24 cellular contexts compared by ENCODE assay signal in the genomic region with DNA sequence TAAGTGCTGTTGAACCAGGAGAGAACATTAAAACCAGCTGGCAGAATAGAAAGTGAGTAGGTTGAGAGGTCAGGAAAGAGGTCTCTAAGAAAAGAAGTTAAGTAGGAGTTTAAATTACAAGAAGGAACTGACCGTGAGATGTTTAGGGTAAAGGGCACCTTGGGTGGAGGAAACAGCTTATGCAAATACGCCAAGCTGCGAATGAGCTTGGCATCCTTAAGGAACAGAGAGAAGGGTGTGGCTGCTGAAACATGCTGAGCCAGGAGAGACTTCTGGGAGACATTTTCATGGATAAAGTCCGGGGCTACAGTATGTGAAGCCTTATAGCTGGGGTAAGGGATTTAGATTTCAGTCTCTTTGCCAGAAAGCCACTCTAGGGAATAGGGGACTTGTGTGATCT.
"Had no signal": no experiment of that assay in that cellular context is flagged by ENCODE, and none has a peak within 500 bp of the region (broad histone marks: within the 10 kb centered on the region; RNA-seq: fewer than 3 reads in every experiment).

No MANE protein-coding gene starts in this region.

- H3K27ac Mint-ChIP-seq: activated B cell treated with CpG ODN at 0.5 μM for 24 hours; activated CD8-positive, alpha-beta T cell treated with anti-CD3 and anti-CD28 coated beads, Interleukin-2, amount 10 ng/mL, durations not matched to agents 7 days and 5 days; activated naive CD8-positive, alpha-beta T cell; activated T-cell treated with anti-CD3 and anti-CD28 coated beads, Interleukin-2, amount 50 U/mL, for 72 hours; brain; memory B cell; natural killer cell; stimulated activated naive B cell treated with anti-CD40 and anti-IgM and Interleukin-4, amounts not matched to agents 10 μg/mL and 1 μg/mL and 100 μg/mL, for 72 hours; T-helper 17 cell had no signal

- H3K27me3 ChIP-seq: adrenal gland, ascending aorta, cardiac muscle cell, right atrium auricular region, tibial nerve had no signal

- H3K36me3 ChIP-seq: adrenal gland, ascending aorta, cardiac muscle cell, heart right ventricle, right atrium auricular region, tibial nerve had no signal

- H3K36me3 Mint-ChIP-seq: activated naive CD8-positive, alpha-beta T cell; brain; memory B cell; natural killer cell; stimulated activated naive B cell treated with anti-CD40 and anti-IgM and Interleukin-4, amounts not matched to agents 10 μg/mL and 1 μg/mL and 100 μg/mL, for 72 hours had no signal

- DNase-seq: activated B cell treated with CpG ODN at 0.5 μM for 24 hours; activated CD8-positive, alpha-beta T cell treated with anti-CD3 and anti-CD28 coated beads, Interleukin-2, amount 10 ng/mL, durations not matched to agents 7 days and 5 days; activated naive CD4-positive, alpha-beta T cell; activated T-cell treated with anti-CD3 and anti-CD28 coated beads for 4 hours; activated T-cell treated with anti-CD3 and anti-CD28 coated beads, Interleukin-2, amount 50 U/mL, for 72 hours; adrenal gland; cerebellar nuclear complex; foreskin melanocyte; heart right ventricle; islet precursor cell; natural killer cell; stimulated activated CD4-positive, alpha-beta T cell treated with anti-CD3 and anti-CD28 coated beads, Interleukin-15, amount 100 ng/mL, for 24 hours; stimulated activated CD4-positive, alpha-beta T cell treated with anti-CD3 and anti-CD28 coated beads, Interleukin-2, amount 100 ng/mL, for 24 hours; stimulated activated naive B cell treated with anti-CD40 and anti-IgM and Interleukin-4, amounts not matched to agents 10 μg/mL and 1 μg/mL and 100 μg/mL, for 72 hours; T-helper 17 cell had no signal

- H3K9me3 ChIP-seq: adrenal gland, heart right ventricle, right atrium auricular region, tibial nerve had no signal

- H3K4me1 Mint-ChIP-seq: activated B cell treated with CpG ODN at 0.5 μM for 24 hours; memory B cell; natural killer cell; stimulated activated naive B cell treated with anti-CD40 and anti-IgM and Interleukin-4, amounts not matched to agents 10 μg/mL and 1 μg/mL and 100 μg/mL, for 72 hours; T-helper 17 cell had no signal

- H3K4me3 ChIP-seq: adrenal gland, ascending aorta, cardiac muscle cell, coronary artery, heart right ventricle, right atrium auricular region, tibial nerve had no signal

- H3K9me3 Mint-ChIP-seq: brain; stimulated activated naive B cell treated with anti-CD40 and anti-IgM and Interleukin-4, amounts not matched to agents 10 μg/mL and 1 μg/mL and 100 μg/mL, for 72 hours had no signal

- H3K4me3 Mint-ChIP-seq: activated B cell treated with CpG ODN at 0.5 μM for 24 hours; activated CD8-positive, alpha-beta T cell treated with anti-CD3 and anti-CD28 coated beads, Interleukin-2, amount 10 ng/mL, durations not matched to agents 7 days and 5 days; activated naive CD8-positive, alpha-beta T cell; activated T-cell treated with anti-CD3 and anti-CD28 coated beads, Interleukin-2, amount 50 U/mL, for 72 hours; brain; memory B cell; natural killer cell; stimulated activated naive B cell treated with anti-CD40 and anti-IgM and Interleukin-4, amounts not matched to agents 10 μg/mL and 1 μg/mL and 100 μg/mL, for 72 hours; T-helper 17 cell had no signal

- H3K27ac ChIP-seq: adrenal gland, ascending aorta, cardiac muscle cell, coronary artery, heart right ventricle, right atrium auricular region, tibial nerve had no signal

- H3K4me1 ChIP-seq: ascending aorta, heart right ventricle, right atrium auricular region had no signal

- ATAC-seq: activated CD8-positive, alpha-beta T cell treated with anti-CD3 and anti-CD28 coated beads, Interleukin-2, amount 10 ng/mL, durations not matched to agents 7 days and 5 days; activated T-cell treated with anti-CD3 and anti-CD28 coated beads, Interleukin-2, amount 50 U/mL, for 72 hours; esophagus mucosa; heart right ventricle; natural killer cell; stimulated activated naive B cell treated with anti-CD40 and anti-IgM and Interleukin-4, amounts not matched to agents 10 μg/mL and 1 μg/mL and 100 μg/mL, for 72 hours; T-helper 17 cell had no signal

- H3K27me3 Mint-ChIP-seq: activated B cell treated with CpG ODN at 0.5 μM for 24 hours; memory B cell; stimulated activated naive B cell treated with anti-CD40 and anti-IgM and Interleukin-4, amounts not matched to agents 10 μg/mL and 1 μg/mL and 100 μg/mL, for 72 hours; T-helper 17 cell had no signal
